Comparison of ENCODE assay signal across 26 cellular contexts in the genomic region with DNA sequence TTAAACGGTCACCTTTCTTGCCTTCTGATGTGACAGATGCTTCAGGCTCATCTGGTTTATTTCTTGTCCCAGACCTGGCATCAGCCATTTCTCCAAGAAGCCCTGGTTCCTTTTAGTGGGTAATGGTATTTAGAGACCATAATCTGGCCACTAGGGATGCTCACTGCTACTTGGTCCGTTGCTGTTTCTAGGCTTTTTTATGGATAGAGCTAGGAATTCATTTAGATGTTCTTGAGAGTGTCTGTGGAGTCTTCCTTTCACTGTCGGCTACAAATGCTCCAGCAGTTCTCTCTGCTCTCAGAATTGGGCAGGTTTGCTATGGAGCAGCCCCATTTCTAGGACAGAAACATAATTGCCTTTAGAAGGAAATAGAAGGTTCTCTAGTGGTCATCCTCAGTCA.
"Had no signal": no experiment of that assay in that cellular context is flagged by ENCODE, and none has a peak within 500 bp of the region (broad histone marks: within the 10 kb centered on the region; RNA-seq: fewer than 3 reads in every experiment).

No MANE protein-coding gene starts in this region.

- H3K9me3 Mint-ChIP-seq: effector memory CD8-positive, alpha-beta T cell; immature natural killer cell had no signal

- H3K27me3 Mint-ChIP-seq: dendritic cell treated with granulocyte-macrophage colony-stimulating factor and Interleukin-4, amounts not matched to agents 40 ng/mL and 50 ng/mL, for 4 days; effector memory CD8-positive, alpha-beta T cell; naive thymus-derived CD4-positive, alpha-beta T cell had no signal

- H3K27ac Mint-ChIP-seq: dendritic cell treated with granulocyte-macrophage colony-stimulating factor and Interleukin-4, amounts not matched to agents 40 ng/mL and 50 ng/mL, for 4 days; endodermal cell; immature natural killer cell had no signal

- ATAC-seq: effector memory CD8-positive, alpha-beta T cell; esophagus mucosa; foreskin keratinocyte; gastroesophageal sphincter; heart left ventricle; left colon; left lobe of liver; left ventricle myocardium superior; lower lobe of right lung; naive thymus-derived CD4-positive, alpha-beta T cell had no signal

- H2AFZ ChIP-seq: hepatocyte had no signal

- H3K4me1 ChIP-seq: colonic mucosa, gastroesophageal sphincter, lower lobe of right lung had no signal

- H3K27me3 ChIP-seq: colonic mucosa, foreskin keratinocyte, gastroesophageal sphincter, heart left ventricle, hepatocyte had no signal

- H3K4me3 ChIP-seq: colonic mucosa, gastroesophageal sphincter, heart left ventricle, hepatocyte, lower lobe of right lung had no signal

- H3K9me3 ChIP-seq: colonic mucosa, lower lobe of right lung had no signal

- FAIRE-seq: endometrium, frontal cortex, kidney had no signal

- H3K27ac ChIP-seq: colonic mucosa, epithelial cell of prostate, foreskin keratinocyte, gastroesophageal sphincter, heart left ventricle, hepatocyte, lower lobe of right lung had no signal

- H3K4me3 Mint-ChIP-seq: dendritic cell treated with granulocyte-macrophage colony-stimulating factor and Interleukin-4, amounts not matched to agents 40 ng/mL and 50 ng/mL, for 4 days; effector memory CD8-positive, alpha-beta T cell; endodermal cell; immature natural killer cell; naive thymus-derived CD4-positive, alpha-beta T cell had no signal

- H3K36me3 ChIP-seq: colonic mucosa had no signal

- H3K79me2 ChIP-seq: hepatocyte had no signal

- H3K4me2 ChIP-seq: hepatocyte had no signal

- DNase-seq: colonic mucosa; cortex of kidney; effector CD8-positive, alpha-beta T cell; effector memory CD8-positive, alpha-beta T cell; endodermal cell; erythroblast; foreskin keratinocyte; heart left ventricle; immature natural killer cell; islet precursor cell; kidney; kidney glomerular epithelial cell; left colon; left ventricle myocardium superior; lower lobe of right lung; mesendoderm; midbrain; naive thymus-derived CD4-positive, alpha-beta T cell had no signal
